ENCODE assay signal across 23 cellular contexts in genomic region chr1:201570158-201570885, GRCh38. TPM values are rescaled to one million over a fixed set of nuclear protein-coding genes. Genes with fewer than 3 reads are reported as not detected.
DNase-seq lines count a peak whose midpoint lies in the region; ATAC-seq and TF ChIP-seq lines count a peak whose summit lies in the region.
"Had no signal": no experiment of that assay in that cellular context is flagged by ENCODE, and none has a peak within 500 bp of the region (broad histone marks: within the 10 kb centered on the region; RNA-seq: fewer than 3 reads in every experiment).

No MANE protein-coding gene starts in this region.

- H3K27me3 Mint-ChIP-seq in brain (no peaks in the 10 kb centered on the region), mesothelial cell of epicardium (ENCODE audit: low read depth) (no peaks in the 10 kb centered on the region)
- H3K27me3 Mint-ChIP-seq: activated CD4-positive, alpha-beta T cell treated with anti-CD3 and anti-CD28 coated beads, Interleukin-2, amount 10 ng/mL, durations not matched to agents 24 days and 14 days had no signal

- peak overlapping the region in 1 of 5 experiments; percentile 25 for H3K4me3 Mint-ChIP-seq in brain
- H3K4me3 Mint-ChIP-seq in mesothelial cell of epicardium = no peak overlapping the region
- H3K4me3 Mint-ChIP-seq: activated CD4-positive, alpha-beta T cell treated with anti-CD3 and anti-CD28 coated beads, Interleukin-2, amount 10 ng/mL, durations not matched to agents 24 days and 14 days; central memory CD8-positive, alpha-beta T cell; T-helper 2 cell treated with Interferon-gamma antibody and Interleukin-4, amounts not matched to agents 5 μg/mL and 100 μg/mL, for 36 hours had no signal

- H3K27ac ChIP-seq in substantia nigra (ENCODE audit: low read depth, low read length, poor library complexity, severe bottlenecking) = peak overlapping the region; percentile 54
- H3K27ac ChIP-seq: 22Rv1, C4-2B, WERI-Rb-1 had no signal

- H3K4me1 Mint-ChIP-seq in brain (peaks cover 48% of the 10 kb centered on the region), mesothelial cell of epicardium (peaks cover 8% of the 10 kb centered on the region)
- H3K4me1 Mint-ChIP-seq: activated CD4-positive, alpha-beta T cell treated with anti-CD3 and anti-CD28 coated beads, Interleukin-2, amount 10 ng/mL, durations not matched to agents 24 days and 14 days; central memory CD8-positive, alpha-beta T cell had no signal

- H3K36me3 Mint-ChIP-seq in brain = no peaks in the 10 kb centered on the region
- H3K36me3 Mint-ChIP-seq in mesothelial cell of epicardium = peaks cover 2% of the 10 kb centered on the region

- H3K4me3 ChIP-seq in foreskin fibroblast (ENCODE audit: low read depth in 1 of 2, low read length in 2 of 2) = no peak overlapping the region
- H3K4me3 ChIP-seq: lung had no signal

- no peak for ATAC-seq in esophagus mucosa

- H3K27ac Mint-ChIP-seq in brain (peak overlapping the region in 4 of 5 experiments; percentile 71 to 97 (median 83)), mesothelial cell of epicardium (peak overlapping the region; percentile 85)
- H3K27ac Mint-ChIP-seq: activated CD4-positive, alpha-beta T cell treated with anti-CD3 and anti-CD28 coated beads, Interleukin-2, amount 10 ng/mL, durations not matched to agents 24 days and 14 days; T-helper 2 cell treated with Interferon-gamma antibody and Interleukin-4, amounts not matched to agents 5 μg/mL and 100 μg/mL, for 36 hours had no signal

- DNase-seq in NCI-H146 (lab: John Stamatoyannopoulos, UW) (peak; percentile 47), NCI-H146 treated with DMSO at 0.1 percent for 48 hours (lab: John Stamatoyannopoulos, UW; ENCODE audit: unreplicated experiment) (no peak), mesothelial cell of epicardium (ENCODE audit: low spot score in 2 of 2, unreplicated experiment in 2 of 2) (no peak), substantia nigra (lab: John Stamatoyannopoulos, UW) (no peak), foreskin fibroblast (no peak)
- DNase-seq in stimulated activated CD4-positive, alpha-beta T cell treated with anti-CD3 and anti-CD28 coated beads, Interleukin-4, amount 100 ng/mL, for 24 hours = no peak
- DNase-seq: activated CD4-positive, alpha-beta T cell treated with anti-CD3 and anti-CD28 coated beads, Interleukin-2, amount 10 ng/mL, durations not matched to agents 24 days and 14 days; activated gamma-delta T cell treated with Interleukin-2 at 50 U/mL for 16 hours; activated T-cell treated with anti-CD3 and anti-CD28 coated beads, Interleukin-2, amount 50 U/mL, for 1 hour; DMS79 treated with DMSO at 0.1 percent for 48 hours; GF-D8; kidney glomerular epithelial cell; NCI-H2029; small intestine; stimulated activated CD4-positive, alpha-beta T cell treated with anti-CD3 and anti-CD28 coated beads, Interleukin-2, amount 100 ng/mL, for 24 hours; WERI-Rb-1 had no signal

- H3K9me3 Mint-ChIP-seq in brain (peaks cover 0 to 5% (median 2%) of the 10 kb centered on the region in 5 experiments), mesothelial cell of epicardium (peaks cover 3% of the 10 kb centered on the region)
- H3K9me3 Mint-ChIP-seq: activated CD4-positive, alpha-beta T cell treated with anti-CD3 and anti-CD28 coated beads, Interleukin-2, amount 10 ng/mL, durations not matched to agents 24 days and 14 days; central memory CD8-positive, alpha-beta T cell; T-helper 2 cell treated with Interferon-gamma antibody and Interleukin-4, amounts not matched to agents 5 μg/mL and 100 μg/mL, for 36 hours had no signal

- TF ChIP-seq CTCF in brain (conservative IDR thresholded peaks at IDR 0.05) (no peak), mesothelial cell of epicardium (IDR thresholded peaks at IDR 0.05; ENCODE audit: unreplicated experiment) (no peak), foreskin fibroblast (IDR thresholded peaks at IDR 0.05; ENCODE audit: low read depth, low read length) (no peak)

RNA-seq across cellular contexts. Expression of gene NAV1, which starts 31.4 kb away (rescaled TPM):
- 55.4 TPM for polyA plus RNA-seq in brain (ENCODE audit: insufficient read depth, low read depth, low replicate concordance)
- total RNA-seq in mesothelial cell of epicardium (88.8 to 95.9 TPM (median 95.4 TPM) in 3 replicates), esophagus mucosa (26.4 TPM)
